Comparison of ENCODE assay signal across 8 cellular contexts in the genomic region with DNA sequence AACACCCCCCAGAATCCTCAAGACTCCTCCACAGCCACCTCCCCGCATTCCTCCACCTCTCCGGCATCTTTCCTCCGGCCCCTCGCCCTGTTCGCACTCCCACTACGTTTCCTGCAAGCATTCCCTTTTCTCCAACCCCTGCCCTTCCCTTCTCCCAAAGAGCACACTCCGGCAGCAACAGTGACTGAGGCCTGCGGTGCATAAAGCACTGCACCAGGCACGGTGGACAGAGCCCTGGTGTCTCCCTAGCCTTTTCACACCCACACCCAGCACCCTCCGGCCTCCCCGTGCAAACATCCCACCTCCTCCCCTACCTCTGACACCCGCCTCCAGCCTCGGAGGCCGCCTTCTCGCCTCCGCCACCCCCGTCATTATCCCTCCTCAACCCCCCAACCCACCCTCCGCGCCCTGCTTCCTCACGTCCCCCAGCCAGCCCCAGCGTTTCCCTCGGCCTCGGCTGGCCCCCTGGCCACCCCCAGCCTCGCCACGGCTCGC. TPM values are rescaled to one million over a fixed set of nuclear protein-coding genes. Genes with fewer than 3 reads are reported as not detected.
DNase-seq lines count a peak whose midpoint lies in the region; ATAC-seq and TF ChIP-seq lines count a peak whose summit lies in the region.

No MANE protein-coding gene starts in this region.

- DNase-seq in COLO668 (lab: John Stamatoyannopoulos, UW; ENCODE audit: unreplicated experiment) (peak; percentile 52), Karpas-422 (peak; percentile 75), lower leg skin (ENCODE audit: low spot score in 2 of 2) (peak; percentile 17 to 89), NCI-H2196 treated with DMSO at 0.1 percent for 48 hours (lab: John Stamatoyannopoulos, UW; ENCODE audit: unreplicated experiment) (no peak)
- DNase-seq in activated CD4-positive, CD25-positive, alpha-beta regulatory T cell treated with anti-CD3 and anti-CD28 coated beads, Interleukin-2, amount 50 U/mL, for 72 hours = peak; percentile 56
- peak; percentile 28 for DNase-seq in effector CD4-positive, alpha-beta T cell
- peak; percentile 17 for DNase-seq in stimulated activated CD8-positive, alpha-beta memory T cell treated with anti-CD3 and anti-CD28 coated beads, Interleukin-15, amount 100 ng/mL, for 4 hours (ENCODE audit: low read depth in 2 of 2)

- peaks cover 59% of the 10 kb centered on the region for H3K79me2 ChIP-seq in Karpas-422 (ENCODE audit: low read length)

- H3K27me3 ChIP-seq in Karpas-422 (ENCODE audit: low read length) = no peaks in the 10 kb centered on the region

- TF ChIP-seq POLR2A in lower leg skin (IDR thresholded peaks at IDR 0.05) = no peak

- peak; percentile 28 for ATAC-seq in GM21515 (IDR thresholded peaks at IDR 0.05; ENCODE audit: unreplicated experiment)

- H3K9me3 ChIP-seq in Karpas-422 (ENCODE audit: low read length) = no peaks in the 10 kb centered on the region

- intact Hi-C loops in lower leg skin (cut with DNase I; ENCODE audit: low total_unique reads) = no loop called here

- H2AFZ ChIP-seq in Karpas-422 (ENCODE audit: low read length) = no peak overlapping the region

- H3K4me3 ChIP-seq in Karpas-422 (ENCODE audit: low read length) (peak overlapping the region; percentile 97), lower leg skin (ENCODE audit: low read depth, poor library complexity, severe bottlenecking) (peak overlapping the region; percentile 69)

- peaks cover 24% of the 10 kb centered on the region for H4K20me1 ChIP-seq in Karpas-422 (ENCODE audit: insufficient read depth, low read depth, low read length)

- H3K4me2 ChIP-seq in Karpas-422 (ENCODE audit: low read depth, low read length, poor library complexity, severe bottlenecking) = peak overlapping the region; percentile 89

- peak overlapping the region; percentile 97 for H3K9ac ChIP-seq in Karpas-422 (ENCODE audit: low read length)

- peaks cover 4% of the 10 kb centered on the region; the same call in 1 of the 2 replicates for H3K36me3 ChIP-seq in Karpas-422 (ENCODE audit: insufficient read depth, low read length)

- peaks cover 19% of the 10 kb centered on the region for H3K4me1 ChIP-seq in Karpas-422 (ENCODE audit: low read length)

- WGBS in lower leg skin, 2 donors = 1% methylated on average over 23 to 24 of the region's 26 CpGs

- no peaks in the 10 kb centered on the region for H3K9me2 ChIP-seq in Karpas-422 (replicated peaks; ENCODE audit: insufficient read depth, low read length)

- no peak for TF ChIP-seq CTCF in lower leg skin (IDR thresholded peaks at IDR 0.05)

- peak overlapping the region; percentile 31; the same call in 1 of the 2 replicates for H3K27ac ChIP-seq in Karpas-422 (ENCODE audit: low read length)

RNA-seq across cellular contexts. Expression of a gene that starts 0.6 kb away (rescaled TPM):
- 29.2 and 53.8 TPM in 2 replicates for total RNA-seq in Karpas-422 (2014; rRNA removed; shearing (Covaris generic); ENCODE audit: low replicate concordance)
- total RNA-seq in lower leg skin = 10 to 100 TPM; 14.6 to 24.6 (median 17.7) TPM
